Comparison of ENCODE assay signal across 19 cellular contexts in the genomic region with DNA sequence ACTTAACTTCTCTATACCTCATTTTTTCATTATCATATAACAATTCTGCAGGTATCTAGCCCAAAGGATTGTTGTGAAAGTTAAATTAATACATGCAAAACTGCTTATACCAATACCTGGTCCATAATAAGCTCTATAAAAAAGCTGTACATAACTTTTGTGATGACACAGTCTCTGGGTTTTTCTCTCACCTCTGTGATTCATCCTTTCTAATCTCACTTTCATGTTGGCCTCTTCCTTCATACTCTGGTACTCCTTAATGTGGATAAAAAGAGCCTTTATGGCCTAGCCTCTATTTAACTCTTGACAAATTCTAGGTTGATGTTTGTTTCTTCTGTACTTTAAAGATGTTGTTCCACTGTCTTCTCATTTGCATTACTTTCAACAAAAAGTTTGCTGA.
DNase-seq lines count a peak whose midpoint lies in the region; ATAC-seq and TF ChIP-seq lines count a peak whose summit lies in the region.
"Had no signal": no experiment of that assay in that cellular context is flagged by ENCODE, and none has a peak within 500 bp of the region (broad histone marks: within the 10 kb centered on the region; RNA-seq: fewer than 3 reads in every experiment).

No MANE protein-coding gene starts in this region.

- peak; percentile 11 for DNase-seq in GM12865 (ENCODE audit: low read depth)
- DNase-seq in amniotic epithelial cell (ENCODE audit: low read depth): peak; percentile 8
- DNase-seq in left lung: no peak
- DNase-seq in NCI-H2171 (lab: John Stamatoyannopoulos, UW): no peak
- no peak for DNase-seq in activated effector memory CD4-positive, alpha-beta T cell treated with anti-CD3 and anti-CD28 coated beads, Interleukin-2, amount 50 U/mL, for 16 hours
- DNase-seq: aorta; Calu3; central memory CD4-positive, alpha-beta T cell; dermis blood vessel endothelial cell; head of caudate nucleus; Kasumi-1; NCI-H1105; NCI-H2081; nucleus accumbens; PC-9; SIG-M5 had no signal

- no peaks in the 10 kb centered on the region for H3K27me3 ChIP-seq in left lung

- H3K4me3 ChIP-seq in GM12865 (ENCODE audit: low read depth, low read length) (no peak overlapping the region), left lung (no peak overlapping the region)
- H3K4me3 ChIP-seq: PC-9 had no signal

- no peaks in the 10 kb centered on the region for H3K36me3 ChIP-seq in left lung

- H3K27ac ChIP-seq in left lung: no peak overlapping the region
- H3K27ac ChIP-seq: C4-2B, PC-9 had no signal

- H3K4me1 ChIP-seq in left lung: peaks cover 4% of the 10 kb centered on the region in 2 donors

- TF ChIP-seq CTCF in GM12865 (IDR thresholded peaks at IDR 0.05; ENCODE audit: insufficient read depth, low read depth, low read length, missing control alignments) (no peak), left lung (IDR thresholded peaks at IDR 0.05) (no peak)

- H3K9me3 ChIP-seq in left lung: no peaks in the 10 kb centered on the region

- ATAC-seq in GM18502 (IDR thresholded peaks at IDR 0.05; ENCODE audit: poor library complexity, unreplicated experiment): peak; percentile 53
- peak; percentile 60 for ATAC-seq in GM21786 (IDR thresholded peaks at IDR 0.05; ENCODE audit: unreplicated experiment)
- no peak for ATAC-seq in left lung

- intact Hi-C loops in left lung (cut with DNase I): no loop called here

Comparison
In these comparisons a context has a peak if more than half of its experiments do, and no peak if none do; other contexts are left out.
1. DNase-seq: peak in GM12865 (single experiment) and amniotic epithelial cell (single experiment); none in left lung (0 of 2), NCI-H2171 (single experiment) and activated effector memory CD4-positive, alpha-beta T cell treated with anti-CD3 and anti-CD28 coated beads, Interleukin-2, amount 50 U/mL, for 16 hours (single experiment).